Comparison of ENCODE assay signal across 8 cellular contexts in genomic region chr20:53827996-53828672, GRCh38.
A peak's percentile ranks its signal among the peaks of the same experiment; 100 is the strongest.
DNase-seq lines count a peak whose midpoint lies in the region; ATAC-seq and TF ChIP-seq lines count a peak whose summit lies in the region.

No MANE protein-coding gene starts in this region.

- intact Hi-C loops in activated T-helper 2 cell treated with anti-CD3 and anti-CD28 coated beads, Interferon-gamma antibody, Interleukin-2, Interleukin-4, amounts not matched to agents 10 μg/mL and 5 μg/mL and 100 μg/mL, durations not matched to agents 14 hours and 24 hours and 36 hours (cut with micrococcal nuclease), result loop anchor here (2.0 to 5.0 kb wide), 4 partner anchors 13 to 65 kb away; no protein-coding TSS in a partner anchor
- intact Hi-C loops in right cardiac atrium (cut with DNase I), result no loop called here

- no peaks in the 10 kb centered on the region for H3K36me3 Mint-ChIP-seq in stimulated activated naive CD8-positive, alpha-beta T cell treated with anti-CD3 and anti-CD28 coated beads, Interleukin-15, Interleukin-2, amounts not matched to agents 100 ng/mL and 50 ng/mL, for 24 hours (ENCODE audit: low read depth)
- peaks cover 8% of the 10 kb centered on the region for H3K36me3 Mint-ChIP-seq in activated T-helper 2 cell treated with anti-CD3 and anti-CD28 coated beads, Interferon-gamma antibody, Interleukin-2, Interleukin-4, amounts not matched to agents 10 μg/mL and 5 μg/mL and 100 μg/mL, durations not matched to agents 14 hours and 24 hours and 36 hours (ENCODE audit: low read depth)
- H3K36me3 Mint-ChIP-seq in stimulated activated memory B cell treated with anti-CD40 and anti-IgM and Interleukin-4, amounts not matched to agents 10 μg/mL and 1 μg/mL and 100 μg/mL, for 72 hours, result peaks cover 8% of the 10 kb centered on the region

- peak overlapping the region; percentile 52 for H3K4me3 ChIP-seq in right cardiac atrium (ENCODE audit: low read length)

- peak overlapping the region; percentile 89 for H3K4me3 Mint-ChIP-seq in stimulated activated naive CD8-positive, alpha-beta T cell treated with anti-CD3 and anti-CD28 coated beads, Interleukin-15, Interleukin-2, amounts not matched to agents 100 ng/mL and 50 ng/mL, for 24 hours
- H3K4me3 Mint-ChIP-seq in activated T-helper 2 cell treated with anti-CD3 and anti-CD28 coated beads, Interferon-gamma antibody, Interleukin-2, Interleukin-4, amounts not matched to agents 10 μg/mL and 5 μg/mL and 100 μg/mL, durations not matched to agents 14 hours and 24 hours and 36 hours (ENCODE audit: low read depth), result peak overlapping the region; percentile 80
- peak overlapping the region; percentile 73 for H3K4me3 Mint-ChIP-seq in stimulated activated memory B cell treated with anti-CD40 and anti-IgM and Interleukin-4, amounts not matched to agents 10 μg/mL and 1 μg/mL and 100 μg/mL, for 72 hours

- H3K4me1 Mint-ChIP-seq in stimulated activated naive CD8-positive, alpha-beta T cell treated with anti-CD3 and anti-CD28 coated beads, Interleukin-15, Interleukin-2, amounts not matched to agents 100 ng/mL and 50 ng/mL, for 24 hours (ENCODE audit: low read depth), result peaks cover 62% of the 10 kb centered on the region
- H3K4me1 Mint-ChIP-seq in activated T-helper 2 cell treated with anti-CD3 and anti-CD28 coated beads, Interferon-gamma antibody, Interleukin-2, Interleukin-4, amounts not matched to agents 10 μg/mL and 5 μg/mL and 100 μg/mL, durations not matched to agents 14 hours and 24 hours and 36 hours (ENCODE audit: low read depth), result peaks cover 43% of the 10 kb centered on the region
- peaks cover 65% of the 10 kb centered on the region for H3K4me1 Mint-ChIP-seq in stimulated activated memory B cell treated with anti-CD40 and anti-IgM and Interleukin-4, amounts not matched to agents 10 μg/mL and 1 μg/mL and 100 μg/mL, for 72 hours

- no peak overlapping the region for H3K27ac ChIP-seq in right cardiac atrium (ENCODE audit: low read length)

- H3K27me3 Mint-ChIP-seq in stimulated activated naive CD8-positive, alpha-beta T cell treated with anti-CD3 and anti-CD28 coated beads, Interleukin-15, Interleukin-2, amounts not matched to agents 100 ng/mL and 50 ng/mL, for 24 hours, result no peaks in the 10 kb centered on the region
- H3K27me3 Mint-ChIP-seq in activated T-helper 2 cell treated with anti-CD3 and anti-CD28 coated beads, Interferon-gamma antibody, Interleukin-2, Interleukin-4, amounts not matched to agents 10 μg/mL and 5 μg/mL and 100 μg/mL, durations not matched to agents 14 hours and 24 hours and 36 hours (ENCODE audit: low read depth), result no peaks in the 10 kb centered on the region
- no peaks in the 10 kb centered on the region for H3K27me3 Mint-ChIP-seq in stimulated activated memory B cell treated with anti-CD40 and anti-IgM and Interleukin-4, amounts not matched to agents 10 μg/mL and 1 μg/mL and 100 μg/mL, for 72 hours

- H3K27ac Mint-ChIP-seq in stimulated activated naive CD8-positive, alpha-beta T cell treated with anti-CD3 and anti-CD28 coated beads, Interleukin-15, Interleukin-2, amounts not matched to agents 100 ng/mL and 50 ng/mL, for 24 hours, result peak overlapping the region; percentile 98
- H3K27ac Mint-ChIP-seq in activated T-helper 2 cell treated with anti-CD3 and anti-CD28 coated beads, Interferon-gamma antibody, Interleukin-2, Interleukin-4, amounts not matched to agents 10 μg/mL and 5 μg/mL and 100 μg/mL, durations not matched to agents 14 hours and 24 hours and 36 hours, result peak overlapping the region; percentile 95
- H3K27ac Mint-ChIP-seq in stimulated activated memory B cell treated with anti-CD40 and anti-IgM and Interleukin-4, amounts not matched to agents 10 μg/mL and 1 μg/mL and 100 μg/mL, for 72 hours, result peak overlapping the region; percentile 94

- no peak for DNase-seq in stimulated activated naive CD8-positive, alpha-beta T cell treated with anti-CD3 and anti-CD28 coated beads, Interleukin-15, Interleukin-2, amounts not matched to agents 100 U/mL and 50 U/mL, for 24 hours
- DNase-seq in activated T-helper 2 cell treated with anti-CD3 and anti-CD28 coated beads, Interferon-gamma antibody, Interleukin-2, Interleukin-4, amounts not matched to agents 10 μg/mL and 5 μg/mL and 100 μg/mL, durations not matched to agents 14 hours and 24 hours and 36 hours (ENCODE audit: low spot score), result no peak
- DNase-seq in right cardiac atrium (no peak), nucleus accumbens (lab: John Stamatoyannopoulos, UW) (no peak), OCI-M2 (lab: John Stamatoyannopoulos, UW; ENCODE audit: unreplicated experiment) (no peak), GM13976 (ENCODE audit: low spot score) (no peak)

- WGBS in right cardiac atrium, result 19% methylated on average over 7 of the region's 7 CpGs

- no peak for TF ChIP-seq CTCF in GM13976 (IDR thresholded peaks at IDR 0.05; ENCODE audit: borderline replicate concordance, control extremely low read depth, extremely low read depth, insufficient read depth, missing control alignments)

- ATAC-seq in stimulated activated naive CD8-positive, alpha-beta T cell treated with anti-CD3 and anti-CD28 coated beads, Interleukin-15, Interleukin-2, amounts not matched to agents 100 U/mL and 50 U/mL, for 24 hours, result no peak
- ATAC-seq in right cardiac atrium, result peak; percentile 72 to 76
- ATAC-seq in stimulated activated memory B cell treated with anti-CD40 and anti-IgM and Interleukin-4, amounts not matched to agents 10 μg/mL and 1 μg/mL and 100 μg/mL, for 72 hours, result no peak

- H3K27me3 ChIP-seq in right cardiac atrium (ENCODE audit: control insufficient read depth, insufficient read depth), result no peaks in the 10 kb centered on the region

- peaks cover 7% of the 10 kb centered on the region for H3K9me3 Mint-ChIP-seq in stimulated activated naive CD8-positive, alpha-beta T cell treated with anti-CD3 and anti-CD28 coated beads, Interleukin-15, Interleukin-2, amounts not matched to agents 100 ng/mL and 50 ng/mL, for 24 hours
- H3K9me3 Mint-ChIP-seq in activated T-helper 2 cell treated with anti-CD3 and anti-CD28 coated beads, Interferon-gamma antibody, Interleukin-2, Interleukin-4, amounts not matched to agents 10 μg/mL and 5 μg/mL and 100 μg/mL, durations not matched to agents 14 hours and 24 hours and 36 hours, result peaks cover 9% of the 10 kb centered on the region
- H3K9me3 Mint-ChIP-seq in stimulated activated memory B cell treated with anti-CD40 and anti-IgM and Interleukin-4, amounts not matched to agents 10 μg/mL and 1 μg/mL and 100 μg/mL, for 72 hours, result peaks cover 3% of the 10 kb centered on the region

- in situ Hi-C loops in GM13976 (cut with MboI; ENCODE audit: low sequenced_read_pairs, unreplicated experiment), result no loop called here

- H3K9me3 ChIP-seq in right cardiac atrium (ENCODE audit: control insufficient read depth, low read length), result no peaks in the 10 kb centered on the region

- peaks cover 2% of the 10 kb centered on the region for H3K4me1 ChIP-seq in right cardiac atrium (ENCODE audit: control insufficient read depth, insufficient read depth, low read length)

Comparison
In these comparisons a context has a peak if more than half of its experiments do, and no peak if none do; other contexts are left out.
1. ATAC-seq: peak in right cardiac atrium (2 of 2); none in stimulated activated naive CD8-positive, alpha-beta T cell treated with anti-CD3 and anti-CD28 coated beads, Interleukin-15, Interleukin-2, amounts not matched to agents 100 U/mL and 50 U/mL, for 24 hours (single experiment) and stimulated activated memory B cell treated with anti-CD40 and anti-IgM and Interleukin-4, amounts not matched to agents 10 μg/mL and 1 μg/mL and 100 μg/mL, for 72 hours (single experiment).
2. Peak in every context shown above with its lines, with median percentiles within 50 percentile points of each other: H3K27ac Mint-ChIP-seq and H3K4me3 Mint-ChIP-seq.